Comparison of ENCODE assay signal across 1 cellular context in genomic region chr6:132734694-132735236, GRCh38.
TF ChIP-seq lines count a peak whose summit lies in the region.

No MANE protein-coding gene starts in this region.

TF ChIP-seq in HepG2, 621 proteins besides CTCF, POLR2A, EP300 and RAD21 (continued from another document and continues in another):
- TF ChIP-seq TBL1XR1 (IDR thresholded peaks at IDR 0.05; ENCODE audit: borderline replicate concordance, low read length, partially characterized antibody) (peak; percentile 99), ELF3 (CRISPR knock-in tag; IDR thresholded peaks at IDR 0.05) (peak; percentile 95), ZNF143 (CRISPR knock-in tag; IDR thresholded peaks at IDR 0.05) (no peak), CENPBD1 (CRISPR knock-in tag; IDR thresholded peaks at IDR 0.05; ENCODE audit: borderline replicate concordance, low read depth) (no peak), NR0B2 (CRISPR knock-in tag; IDR thresholded peaks at IDR 0.05) (no peak), ZNF780A (CRISPR knock-in tag; IDR thresholded peaks at IDR 0.05) (no peak), YY1 (IDR thresholded peaks at IDR 0.05; ENCODE audit: insufficient read depth, insufficient replicate concordance, low read depth, low read length) (no peak), ZNF382 (CRISPR knock-in tag; IDR thresholded peaks at IDR 0.05; ENCODE audit: borderline replicate concordance) (no peak), FOSL1 (CRISPR knock-in tag; IDR thresholded peaks at IDR 0.05; ENCODE audit: borderline replicate concordance) (no peak), NAIF1 (CRISPR knock-in tag; IDR thresholded peaks at IDR 0.05; ENCODE audit: borderline replicate concordance) (no peak), ZNF432 (CRISPR knock-in tag; IDR thresholded peaks at IDR 0.05; ENCODE audit: borderline replicate concordance) (no peak), PHF5A (CRISPR knock-in tag; IDR thresholded peaks at IDR 0.05; ENCODE audit: low read depth, unreplicated experiment) (peak; percentile 81), HOXA9 (CRISPR knock-in tag; IDR thresholded peaks at IDR 0.05; ENCODE audit: borderline replicate concordance) (no peak), MAF1 (CRISPR knock-in tag; IDR thresholded peaks at IDR 0.05; ENCODE audit: borderline replicate concordance) (no peak), HIC2 (CRISPR knock-in tag; IDR thresholded peaks at IDR 0.05; ENCODE audit: low read depth) (no peak), PRDM4 (CRISPR knock-in tag; IDR thresholded peaks at IDR 0.05; ENCODE audit: borderline replicate concordance) (no peak), ZNF431 (CRISPR knock-in tag; IDR thresholded peaks at IDR 0.05; ENCODE audit: borderline replicate concordance, low read depth) (peak; percentile 81; the same call in 1 of the 2 replicates), ZMYM2 (CRISPR knock-in tag; IDR thresholded peaks at IDR 0.05) (no peak), ZFP36 (IDR thresholded peaks at IDR 0.05; ENCODE audit: borderline replicate concordance, low read depth, low read length, partially characterized antibody) (peak; percentile 29), NR3C1 (CRISPR knock-in tag; IDR thresholded peaks at IDR 0.05) (no peak), ZNF512 (CRISPR knock-in tag; IDR thresholded peaks at IDR 0.05) (no peak), RFX5 (IDR thresholded peaks at IDR 0.05; ENCODE audit: low read depth, low read length) (no peak), SP140L (CRISPR knock-in tag; IDR thresholded peaks at IDR 0.05; ENCODE audit: borderline replicate concordance) (peak; percentile 95; the same call in 1 of the 2 replicates), DMAP1 (CRISPR knock-in tag; IDR thresholded peaks at IDR 0.05) (no peak), MLLT10 (CRISPR knock-in tag; IDR thresholded peaks at IDR 0.05) (no peak), ZNF281 (CRISPR knock-in tag; IDR thresholded peaks at IDR 0.05; ENCODE audit: borderline replicate concordance) (peak; percentile 67; the same call in 1 of the 2 replicates), KDM6A (CRISPR knock-in tag; IDR thresholded peaks at IDR 0.05; ENCODE audit: low read depth) (peak; percentile 68), PRDM15 (CRISPR knock-in tag; IDR thresholded peaks at IDR 0.05) (no peak), RERE (CRISPR knock-in tag; IDR thresholded peaks at IDR 0.05; ENCODE audit: low read depth) (peak; percentile 89), ZBTB39 (CRISPR knock-in tag; IDR thresholded peaks at IDR 0.05) (no peak), ZNF253 (CRISPR knock-in tag; IDR thresholded peaks at IDR 0.05; ENCODE audit: borderline replicate concordance) (no peak), BCL6 (CRISPR knock-in tag; IDR thresholded peaks at IDR 0.05) (peak; percentile 95), ZSCAN31 (CRISPR knock-in tag; IDR thresholded peaks at IDR 0.05; ENCODE audit: low read depth) (no peak), ZFAT (CRISPR knock-in tag; conservative IDR thresholded peaks at IDR 0.05) (no peak)
